8 cellular contexts compared by ENCODE assay signal in the genomic region with DNA sequence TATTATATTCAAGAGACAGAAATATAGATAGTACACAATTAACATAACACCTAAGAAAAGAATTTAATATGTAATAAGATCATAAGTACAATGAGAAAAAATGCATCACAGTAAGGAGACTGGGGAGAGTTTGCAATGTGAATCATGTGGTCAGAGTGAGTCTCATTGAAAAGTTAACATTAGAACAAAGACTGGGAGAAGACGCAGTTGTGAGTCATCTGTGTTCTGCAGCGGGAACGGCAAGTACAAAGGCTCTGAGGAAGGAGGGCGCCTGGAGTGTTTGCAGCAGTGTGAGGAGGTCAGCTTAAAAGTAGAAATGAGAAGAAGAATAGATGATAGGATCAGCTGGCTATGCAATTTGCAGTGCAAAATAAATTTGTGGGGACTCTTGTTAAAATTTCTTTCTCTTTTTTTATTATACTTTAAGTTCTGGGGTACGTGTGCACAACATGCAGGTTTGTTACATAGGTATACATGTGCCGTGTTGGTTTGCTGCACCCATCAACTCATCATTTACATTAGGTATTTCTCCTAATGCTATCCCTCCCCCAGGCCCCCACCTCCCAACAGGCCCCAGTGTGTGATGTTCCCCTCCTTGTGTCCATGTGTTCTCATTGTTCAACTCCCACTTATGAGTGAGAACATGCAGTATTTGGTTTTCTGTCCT. TPM values are rescaled to one million over a fixed set of nuclear protein-coding genes. Genes with fewer than 3 reads are reported as not detected.
DNase-seq lines count a peak whose midpoint lies in the region; ATAC-seq and TF ChIP-seq lines count a peak whose summit lies in the region.
"Not testable (repeated sequence)": the region's sequence is repeated elsewhere in the genome, so short reads cannot be mapped to it uniquely, and the experiment has no call there.

No MANE protein-coding gene starts in this region.

- peaks cover 16% of the 10 kb centered on the region for H3K4me1 Mint-ChIP-seq in WTC11

- not testable (repeated sequence) for H3K9me3 ChIP-seq in ovary

- H3K27ac Mint-ChIP-seq in WTC11 = not testable (repeated sequence)

- H3K27me3 ChIP-seq in ovary = not testable (repeated sequence)

- H3K9me3 Mint-ChIP-seq in WTC11 = not testable (repeated sequence)

- DNase-seq in GM12865 (ENCODE audit: low read depth) = peak; percentile 63
- peak; percentile 95 for DNase-seq in M059J (ENCODE audit: low read depth)
- DNase-seq in WTC11 (ENCODE audit: low spot score); Right ventricle myocardium inferior (ENCODE audit: missing footprints): not testable (repeated sequence)
- peak; percentile 55 for DNase-seq in amniotic stem cell (lab: John Stamatoyannopoulos, UW)
- peak in 3 of 5 donors; percentile 11 to 50 (median 23) for DNase-seq in ovary
- peak in 19 of 49 donors; percentile 4 to 43 (median 20) for DNase-seq in substantia nigra (lab: John Stamatoyannopoulos, UW)

- H3K4me1 ChIP-seq in ovary (ENCODE audit: insufficient read depth) = not testable (repeated sequence)

- TF ChIP-seq EP300 in ovary (IDR thresholded peaks at IDR 0.05) = not testable (repeated sequence)

- H3K4me3 Mint-ChIP-seq in WTC11 = not testable (repeated sequence)

- WGBS in ovary, 3 donors = 67 to 72% (median 72%) methylated on average over 6 of the region's 6 CpGs

- not testable (repeated sequence) for H3K4me3 ChIP-seq in GM12865 (ENCODE audit: low read depth, low read length); ovary

- POLR2A ChIA-PET in WTC11 (lab: Charles Lee) = not testable (repeated sequence)

- H3K27ac ChIP-seq in ovary = not testable (repeated sequence)
- peak overlapping the region; percentile 49 for H3K27ac ChIP-seq in substantia nigra (ENCODE audit: low read depth, low read length, poor library complexity, severe bottlenecking)

- not testable (repeated sequence) for H3K27me3 Mint-ChIP-seq in WTC11 (ENCODE audit: low read depth)

- not testable (repeated sequence) for TF ChIP-seq POLR2A in ovary (IDR thresholded peaks at IDR 0.05)

- not testable (repeated sequence) for H3K36me3 ChIP-seq in ovary

- intact Hi-C loops in Right ventricle myocardium inferior (cut with DNase I); ovary (cut with DNase I): not testable (repeated sequence)

- not testable (repeated sequence) for TF ChIP-seq CTCF in GM12865 (IDR thresholded peaks at IDR 0.05; ENCODE audit: insufficient read depth, low read depth, low read length, missing control alignments); WTC11 (IDR thresholded peaks at IDR 0.05); ovary (IDR thresholded peaks at IDR 0.05)

- ATAC-seq in HG02588 (IDR thresholded peaks at IDR 0.05; ENCODE audit: unreplicated experiment) (peak; percentile 58), WTC11 (peak; percentile 57), Right ventricle myocardium inferior (peak; percentile 73)

- H3K36me3 Mint-ChIP-seq in WTC11 = not testable (repeated sequence)

- CTCF ChIA-PET in WTC11 (lab: Charles Lee) = not testable (repeated sequence)

RNA-seq across cellular contexts. Expression of gene RGS1, which starts 44.4 kb away (rescaled TPM):
- total RNA-seq in M059J (2014; rRNA removed; shearing (Covaris generic)) = not detected in 2 replicates
- total RNA-seq in WTC11 (2021) (0.14 to 0.22 TPM in 2 of 3 replicates, not detected in the other), Right ventricle myocardium inferior (0.32 TPM), ovary (100 to 1,000 TPM in 1 of 7 donors, 10 to 100 TPM in 4, 1 to 10 TPM in 2; 7.5 to 129 (median 17.3) TPM)
- polyA plus RNA-seq in ovary = 10 to 100 TPM in 1 of 2 donors, 1 to 10 TPM in 1; 8.7 to 11.8 TPM
